Comparison of ENCODE assay signal across 1 cellular context in the genomic region with DNA sequence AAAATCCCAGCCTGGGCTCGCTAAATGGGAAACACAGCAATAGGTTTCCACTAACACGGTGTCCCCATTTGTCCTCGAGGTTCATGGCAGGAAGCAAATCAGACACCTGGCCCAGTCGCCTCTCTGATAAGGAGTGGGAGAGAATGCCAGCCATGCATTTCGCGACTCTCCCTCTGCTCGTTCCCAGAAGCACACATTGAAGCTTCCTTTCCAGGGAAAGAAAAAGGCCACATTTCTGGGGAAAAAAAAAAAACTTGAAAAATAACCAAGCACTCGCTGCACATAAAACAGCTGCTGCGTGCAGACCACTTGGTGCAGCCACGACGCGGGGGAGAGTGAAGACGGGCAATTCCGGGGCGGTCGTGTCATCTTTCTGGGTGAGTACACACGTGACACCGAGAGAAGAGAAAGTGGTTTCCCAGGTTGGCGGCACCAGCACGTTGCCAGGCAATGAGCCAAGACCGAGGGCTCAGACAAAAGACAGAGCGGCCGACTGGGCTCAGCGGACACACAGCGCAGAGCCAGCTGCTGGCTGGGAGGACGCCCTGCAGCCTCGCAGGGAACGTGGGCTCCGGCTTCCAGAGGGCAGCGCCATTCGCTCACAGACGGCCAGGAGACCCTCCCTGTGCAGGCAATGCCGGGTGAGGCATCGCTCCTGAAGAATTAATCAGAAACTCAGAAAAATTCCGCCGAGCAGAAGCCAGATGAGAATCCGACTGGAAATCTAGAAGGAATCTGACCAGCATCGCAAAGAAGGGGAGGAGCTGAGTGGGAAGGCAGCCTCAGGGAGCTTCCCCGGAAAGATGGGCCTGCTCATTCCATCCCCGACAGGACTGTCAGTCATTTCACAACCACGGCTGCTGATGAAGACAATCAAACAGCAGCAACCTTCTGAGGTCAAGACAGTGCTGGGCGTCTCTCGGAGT.
A peak's percentile ranks its signal among the peaks of the same experiment; 100 is the strongest.
TF ChIP-seq lines count a peak whose summit lies in the region.

No MANE protein-coding gene starts in this region.

TF ChIP-seq in K562, 482 proteins besides CTCF, POLR2A, EP300 and RAD21 (continued from another document and continues in another):
- TF ChIP-seq, protein P1, sequence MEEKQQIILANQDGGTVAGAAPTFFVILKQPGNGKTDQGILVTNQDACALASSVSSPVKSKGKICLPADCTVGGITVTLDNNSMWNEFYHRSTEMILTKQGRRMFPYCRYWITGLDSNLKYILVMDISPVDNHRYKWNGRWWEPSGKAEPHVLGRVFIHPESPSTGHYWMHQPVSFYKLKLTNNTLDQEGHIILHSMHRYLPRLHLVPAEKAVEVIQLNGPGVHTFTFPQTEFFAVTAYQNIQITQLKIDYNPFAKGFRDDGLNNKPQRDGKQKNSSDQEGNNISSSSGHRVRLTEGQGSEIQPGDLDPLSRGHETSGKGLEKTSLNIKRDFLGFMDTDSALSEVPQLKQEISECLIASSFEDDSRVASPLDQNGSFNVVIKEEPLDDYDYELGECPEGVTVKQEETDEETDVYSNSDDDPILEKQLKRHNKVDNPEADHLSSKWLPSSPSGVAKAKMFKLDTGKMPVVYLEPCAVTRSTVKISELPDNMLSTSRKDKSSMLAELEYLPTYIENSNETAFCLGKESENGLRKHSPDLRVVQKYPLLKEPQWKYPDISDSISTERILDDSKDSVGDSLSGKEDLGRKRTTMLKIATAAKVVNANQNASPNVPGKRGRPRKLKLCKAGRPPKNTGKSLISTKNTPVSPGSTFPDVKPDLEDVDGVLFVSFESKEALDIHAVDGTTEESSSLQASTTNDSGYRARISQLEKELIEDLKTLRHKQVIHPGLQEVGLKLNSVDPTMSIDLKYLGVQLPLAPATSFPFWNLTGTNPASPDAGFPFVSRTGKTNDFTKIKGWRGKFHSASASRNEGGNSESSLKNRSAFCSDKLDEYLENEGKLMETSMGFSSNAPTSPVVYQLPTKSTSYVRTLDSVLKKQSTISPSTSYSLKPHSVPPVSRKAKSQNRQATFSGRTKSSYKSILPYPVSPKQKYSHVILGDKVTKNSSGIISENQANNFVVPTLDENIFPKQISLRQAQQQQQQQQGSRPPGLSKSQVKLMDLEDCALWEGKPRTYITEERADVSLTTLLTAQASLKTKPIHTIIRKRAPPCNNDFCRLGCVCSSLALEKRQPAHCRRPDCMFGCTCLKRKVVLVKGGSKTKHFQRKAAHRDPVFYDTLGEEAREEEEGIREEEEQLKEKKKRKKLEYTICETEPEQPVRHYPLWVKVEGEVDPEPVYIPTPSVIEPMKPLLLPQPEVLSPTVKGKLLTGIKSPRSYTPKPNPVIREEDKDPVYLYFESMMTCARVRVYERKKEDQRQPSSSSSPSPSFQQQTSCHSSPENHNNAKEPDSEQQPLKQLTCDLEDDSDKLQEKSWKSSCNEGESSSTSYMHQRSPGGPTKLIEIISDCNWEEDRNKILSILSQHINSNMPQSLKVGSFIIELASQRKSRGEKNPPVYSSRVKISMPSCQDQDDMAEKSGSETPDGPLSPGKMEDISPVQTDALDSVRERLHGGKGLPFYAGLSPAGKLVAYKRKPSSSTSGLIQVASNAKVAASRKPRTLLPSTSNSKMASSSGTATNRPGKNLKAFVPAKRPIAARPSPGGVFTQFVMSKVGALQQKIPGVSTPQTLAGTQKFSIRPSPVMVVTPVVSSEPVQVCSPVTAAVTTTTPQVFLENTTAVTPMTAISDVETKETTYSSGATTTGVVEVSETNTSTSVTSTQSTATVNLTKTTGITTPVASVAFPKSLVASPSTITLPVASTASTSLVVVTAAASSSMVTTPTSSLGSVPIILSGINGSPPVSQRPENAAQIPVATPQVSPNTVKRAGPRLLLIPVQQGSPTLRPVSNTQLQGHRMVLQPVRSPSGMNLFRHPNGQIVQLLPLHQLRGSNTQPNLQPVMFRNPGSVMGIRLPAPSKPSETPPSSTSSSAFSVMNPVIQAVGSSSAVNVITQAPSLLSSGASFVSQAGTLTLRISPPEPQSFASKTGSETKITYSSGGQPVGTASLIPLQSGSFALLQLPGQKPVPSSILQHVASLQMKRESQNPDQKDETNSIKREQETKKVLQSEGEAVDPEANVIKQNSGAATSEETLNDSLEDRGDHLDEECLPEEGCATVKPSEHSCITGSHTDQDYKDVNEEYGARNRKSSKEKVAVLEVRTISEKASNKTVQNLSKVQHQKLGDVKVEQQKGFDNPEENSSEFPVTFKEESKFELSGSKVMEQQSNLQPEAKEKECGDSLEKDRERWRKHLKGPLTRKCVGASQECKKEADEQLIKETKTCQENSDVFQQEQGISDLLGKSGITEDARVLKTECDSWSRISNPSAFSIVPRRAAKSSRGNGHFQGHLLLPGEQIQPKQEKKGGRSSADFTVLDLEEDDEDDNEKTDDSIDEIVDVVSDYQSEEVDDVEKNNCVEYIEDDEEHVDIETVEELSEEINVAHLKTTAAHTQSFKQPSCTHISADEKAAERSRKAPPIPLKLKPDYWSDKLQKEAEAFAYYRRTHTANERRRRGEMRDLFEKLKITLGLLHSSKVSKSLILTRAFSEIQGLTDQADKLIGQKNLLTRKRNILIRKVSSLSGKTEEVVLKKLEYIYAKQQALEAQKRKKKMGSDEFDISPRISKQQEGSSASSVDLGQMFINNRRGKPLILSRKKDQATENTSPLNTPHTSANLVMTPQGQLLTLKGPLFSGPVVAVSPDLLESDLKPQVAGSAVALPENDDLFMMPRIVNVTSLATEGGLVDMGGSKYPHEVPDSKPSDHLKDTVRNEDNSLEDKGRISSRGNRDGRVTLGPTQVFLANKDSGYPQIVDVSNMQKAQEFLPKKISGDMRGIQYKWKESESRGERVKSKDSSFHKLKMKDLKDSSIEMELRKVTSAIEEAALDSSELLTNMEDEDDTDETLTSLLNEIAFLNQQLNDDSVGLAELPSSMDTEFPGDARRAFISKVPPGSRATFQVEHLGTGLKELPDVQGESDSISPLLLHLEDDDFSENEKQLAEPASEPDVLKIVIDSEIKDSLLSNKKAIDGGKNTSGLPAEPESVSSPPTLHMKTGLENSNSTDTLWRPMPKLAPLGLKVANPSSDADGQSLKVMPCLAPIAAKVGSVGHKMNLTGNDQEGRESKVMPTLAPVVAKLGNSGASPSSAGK (IDR thresholded peaks at IDR 0.05) = peak; percentile 37; the same call in 1 of the 2 replicates
- TF ChIP-seq JUND (IDR thresholded peaks at IDR 0.05; ENCODE audit: borderline replicate concordance, low read depth, low read length) (no peak), JUND (tag; IDR thresholded peaks at IDR 0.05; ENCODE audit: borderline replicate concordance, low read depth, low read length) (no peak), NR2F6 (CRISPR knock-in tag; IDR thresholded peaks at IDR 0.05) (no peak), ZNF408 (CRISPR knock-in tag; IDR thresholded peaks at IDR 0.05; ENCODE audit: low read depth) (no peak), KAT2B (IDR thresholded peaks at IDR 0.05; ENCODE audit: low read depth, low read length) (no peak), PRPF4 (IDR thresholded peaks at IDR 0.05; ENCODE audit: insufficient read depth, low read depth, low read length, poor library complexity, severe bottlenecking) (no peak), FOS (IDR thresholded peaks at IDR 0.05; ENCODE audit: extremely low read depth, insufficient read length) (no peak), ZNF224 (CRISPR knock-in tag; IDR thresholded peaks at IDR 0.05) (no peak), ZNF586 (CRISPR knock-in tag; conservative IDR thresholded peaks at IDR 0.05) (no peak), ZNF133 (CRISPR knock-in tag; IDR thresholded peaks at IDR 0.05) (no peak), ADNP (tag; IDR thresholded peaks at IDR 0.05) (no peak), ETV6 (IDR thresholded peaks at IDR 0.05; ENCODE audit: borderline replicate concordance in 1 of 2, low read depth in 2 of 2, low read length in 1 of 2) (no peak), ETV6 (CRISPR knock-in tag; IDR thresholded peaks at IDR 0.05; ENCODE audit: borderline replicate concordance) (no peak), MEF2D (tag; conservative IDR thresholded peaks at IDR 0.05; ENCODE audit: low read depth) (no peak)
- TF ChIP-seq, protein P2, sequence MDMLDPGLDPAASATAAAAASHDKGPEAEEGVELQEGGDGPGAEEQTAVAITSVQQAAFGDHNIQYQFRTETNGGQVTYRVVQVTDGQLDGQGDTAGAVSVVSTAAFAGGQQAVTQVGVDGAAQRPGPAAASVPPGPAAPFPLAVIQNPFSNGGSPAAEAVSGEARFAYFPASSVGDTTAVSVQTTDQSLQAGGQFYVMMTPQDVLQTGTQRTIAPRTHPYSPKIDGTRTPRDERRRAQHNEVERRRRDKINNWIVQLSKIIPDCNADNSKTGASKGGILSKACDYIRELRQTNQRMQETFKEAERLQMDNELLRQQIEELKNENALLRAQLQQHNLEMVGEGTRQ (CRISPR knock-in tag; IDR thresholded peaks at IDR 0.05) = peak; percentile 20; the same call in 1 of the 2 replicates
- TF ChIP-seq, protein P3, sequence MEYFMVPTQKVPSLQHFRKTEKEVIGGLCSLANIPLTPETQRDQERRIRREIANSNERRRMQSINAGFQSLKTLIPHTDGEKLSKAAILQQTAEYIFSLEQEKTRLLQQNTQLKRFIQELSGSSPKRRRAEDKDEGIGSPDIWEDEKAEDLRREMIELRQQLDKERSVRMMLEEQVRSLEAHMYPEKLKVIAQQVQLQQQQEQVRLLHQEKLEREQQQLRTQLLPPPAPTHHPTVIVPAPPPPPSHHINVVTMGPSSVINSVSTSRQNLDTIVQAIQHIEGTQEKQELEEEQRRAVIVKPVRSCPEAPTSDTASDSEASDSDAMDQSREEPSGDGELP (CRISPR knock-in tag; IDR thresholded peaks at IDR 0.05; ENCODE audit: borderline replicate concordance) = peak; percentile 55; the same call in 1 of the 2 replicates
- TF ChIP-seq, protein P4, sequence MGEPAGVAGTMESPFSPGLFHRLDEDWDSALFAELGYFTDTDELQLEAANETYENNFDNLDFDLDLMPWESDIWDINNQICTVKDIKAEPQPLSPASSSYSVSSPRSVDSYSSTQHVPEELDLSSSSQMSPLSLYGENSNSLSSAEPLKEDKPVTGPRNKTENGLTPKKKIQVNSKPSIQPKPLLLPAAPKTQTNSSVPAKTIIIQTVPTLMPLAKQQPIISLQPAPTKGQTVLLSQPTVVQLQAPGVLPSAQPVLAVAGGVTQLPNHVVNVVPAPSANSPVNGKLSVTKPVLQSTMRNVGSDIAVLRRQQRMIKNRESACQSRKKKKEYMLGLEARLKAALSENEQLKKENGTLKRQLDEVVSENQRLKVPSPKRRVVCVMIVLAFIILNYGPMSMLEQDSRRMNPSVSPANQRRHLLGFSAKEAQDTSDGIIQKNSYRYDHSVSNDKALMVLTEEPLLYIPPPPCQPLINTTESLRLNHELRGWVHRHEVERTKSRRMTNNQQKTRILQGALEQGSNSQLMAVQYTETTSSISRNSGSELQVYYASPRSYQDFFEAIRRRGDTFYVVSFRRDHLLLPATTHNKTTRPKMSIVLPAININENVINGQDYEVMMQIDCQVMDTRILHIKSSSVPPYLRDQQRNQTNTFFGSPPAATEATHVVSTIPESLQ (CRISPR knock-in tag; IDR thresholded peaks at IDR 0.05) = no peak
- TF ChIP-seq, protein P5, sequence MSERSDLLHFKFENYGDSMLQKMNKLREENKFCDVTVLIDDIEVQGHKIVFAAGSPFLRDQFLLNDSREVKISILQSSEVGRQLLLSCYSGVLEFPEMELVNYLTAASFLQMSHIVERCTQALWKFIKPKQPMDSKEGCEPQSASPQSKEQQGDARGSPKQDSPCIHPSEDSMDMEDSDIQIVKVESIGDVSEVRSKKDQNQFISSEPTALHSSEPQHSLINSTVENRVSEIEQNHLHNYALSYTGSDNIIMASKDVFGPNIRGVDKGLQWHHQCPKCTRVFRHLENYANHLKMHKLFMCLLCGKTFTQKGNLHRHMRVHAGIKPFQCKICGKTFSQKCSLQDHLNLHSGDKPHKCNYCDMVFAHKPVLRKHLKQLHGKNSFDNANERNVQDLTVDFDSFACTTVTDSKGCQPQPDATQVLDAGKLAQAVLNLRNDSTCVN (CRISPR knock-in tag; IDR thresholded peaks at IDR 0.05) = no peak
- TF ChIP-seq, protein P6, sequence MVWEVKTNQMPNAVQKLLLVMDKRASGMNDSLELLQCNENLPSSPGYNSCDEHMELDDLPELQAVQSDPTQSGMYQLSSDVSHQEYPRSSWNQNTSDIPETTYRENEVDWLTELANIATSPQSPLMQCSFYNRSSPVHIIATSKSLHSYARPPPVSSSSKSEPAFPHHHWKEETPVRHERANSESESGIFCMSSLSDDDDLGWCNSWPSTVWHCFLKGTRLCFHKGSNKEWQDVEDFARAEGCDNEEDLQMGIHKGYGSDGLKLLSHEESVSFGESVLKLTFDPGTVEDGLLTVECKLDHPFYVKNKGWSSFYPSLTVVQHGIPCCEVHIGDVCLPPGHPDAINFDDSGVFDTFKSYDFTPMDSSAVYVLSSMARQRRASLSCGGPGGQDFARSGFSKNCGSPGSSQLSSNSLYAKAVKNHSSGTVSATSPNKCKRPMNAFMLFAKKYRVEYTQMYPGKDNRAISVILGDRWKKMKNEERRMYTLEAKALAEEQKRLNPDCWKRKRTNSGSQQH (CRISPR knock-in tag; IDR thresholded peaks at IDR 0.05) = no peak
- TF ChIP-seq, protein P7, sequence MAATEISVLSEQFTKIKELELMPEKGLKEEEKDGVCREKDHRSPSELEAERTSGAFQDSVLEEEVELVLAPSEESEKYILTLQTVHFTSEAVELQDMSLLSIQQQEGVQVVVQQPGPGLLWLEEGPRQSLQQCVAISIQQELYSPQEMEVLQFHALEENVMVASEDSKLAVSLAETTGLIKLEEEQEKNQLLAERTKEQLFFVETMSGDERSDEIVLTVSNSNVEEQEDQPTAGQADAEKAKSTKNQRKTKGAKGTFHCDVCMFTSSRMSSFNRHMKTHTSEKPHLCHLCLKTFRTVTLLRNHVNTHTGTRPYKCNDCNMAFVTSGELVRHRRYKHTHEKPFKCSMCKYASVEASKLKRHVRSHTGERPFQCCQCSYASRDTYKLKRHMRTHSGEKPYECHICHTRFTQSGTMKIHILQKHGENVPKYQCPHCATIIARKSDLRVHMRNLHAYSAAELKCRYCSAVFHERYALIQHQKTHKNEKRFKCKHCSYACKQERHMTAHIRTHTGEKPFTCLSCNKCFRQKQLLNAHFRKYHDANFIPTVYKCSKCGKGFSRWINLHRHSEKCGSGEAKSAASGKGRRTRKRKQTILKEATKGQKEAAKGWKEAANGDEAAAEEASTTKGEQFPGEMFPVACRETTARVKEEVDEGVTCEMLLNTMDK (IDR thresholded peaks at IDR 0.05; ENCODE audit: borderline replicate concordance, insufficient read depth, low read depth, low read length, poor library complexity, severe bottlenecking) = peak; percentile 80
